In genomic region chr2:204154863-204155262, GRCh38 we compare ENCODE assay signal across 6 cellular contexts.
"Had no signal": no experiment of that assay in that cellular context is flagged by ENCODE, and none has a peak within 500 bp of the region (broad histone marks: within the 10 kb centered on the region; RNA-seq: fewer than 3 reads in every experiment).

No MANE protein-coding gene starts in this region.

- H3K4me2 ChIP-seq: KMS-11 had no signal

- H3K9ac ChIP-seq: KMS-11 had no signal

- DNase-seq: IMR-90, KBM-7, KG1 had no signal

- H3K27ac ChIP-seq: HL-60, KMS-11 had no signal

- FAIRE-seq: HTR-8/SVneo had no signal
